11 cellular contexts compared by ENCODE assay signal in genomic region chr13:113495494-113496251, GRCh38. TPM values are rescaled to one million over a fixed set of nuclear protein-coding genes. Genes with fewer than 3 reads are reported as not detected.
DNase-seq lines count a peak whose midpoint lies in the region; TF ChIP-seq lines count a peak whose summit lies in the region.
"Had no signal": no experiment of that assay in that cellular context is flagged by ENCODE, and none has a peak within 500 bp of the region (broad histone marks: within the 10 kb centered on the region; RNA-seq: fewer than 3 reads in every experiment).

No MANE protein-coding gene starts in this region.

- H3K4me3 ChIP-seq in astrocyte of the spinal cord (ENCODE audit: low read depth, low read length) (peak overlapping the region; percentile 6), stomach (peak overlapping the region; percentile 8 to 28 (median 11))
- H3K4me3 ChIP-seq: lung had no signal

- H3K36me3 Mint-ChIP-seq in activated naive CD4-positive, alpha-beta T cell treated with anti-CD3 and anti-CD28 coated beads, Interleukin-2, amount 50 U/mL, for 24 hours, result peaks cover 13% of the 10 kb centered on the region

- H3K9me3 Mint-ChIP-seq in activated naive CD4-positive, alpha-beta T cell treated with anti-CD3 and anti-CD28 coated beads, Interleukin-2, amount 50 U/mL, for 24 hours, result no peaks in the 10 kb centered on the region

- WGBS in stomach, 5 donors, result 48 to 73% (median 55%) methylated on average over 26 of the region's 26 CpGs

- intact Hi-C loops in stomach (cut with DNase I; ENCODE audit: low total_unique reads), result no loop called here

- peak overlapping the region; percentile 82 for H3K27ac Mint-ChIP-seq in activated naive CD4-positive, alpha-beta T cell treated with anti-CD3 and anti-CD28 coated beads, Interleukin-2, amount 50 U/mL, for 24 hours

- H3K9me3 ChIP-seq in stomach, result no peaks in the 10 kb centered on the region

- H3K4me1 Mint-ChIP-seq in activated naive CD4-positive, alpha-beta T cell treated with anti-CD3 and anti-CD28 coated beads, Interleukin-2, amount 50 U/mL, for 24 hours, result peaks cover 50% of the 10 kb centered on the region

- peaks cover 30 to 57% (median 55%) of the 10 kb centered on the region in 4 donors for H3K36me3 ChIP-seq in stomach

- no peak for TF ChIP-seq CTCF in astrocyte of the spinal cord (IDR thresholded peaks at IDR 0.05; ENCODE audit: low read depth, low read length)
- no peak for TF ChIP-seq CTCF in stomach (IDR thresholded peaks at IDR 0.05)

- no peaks in the 10 kb centered on the region for H3K27me3 Mint-ChIP-seq in activated naive CD4-positive, alpha-beta T cell treated with anti-CD3 and anti-CD28 coated beads, Interleukin-2, amount 50 U/mL, for 24 hours

- peak overlapping the region; percentile 36 for H3K4me3 Mint-ChIP-seq in activated naive CD4-positive, alpha-beta T cell treated with anti-CD3 and anti-CD28 coated beads, Interleukin-2, amount 50 U/mL, for 24 hours

- DNase-seq in activated naive CD4-positive, alpha-beta T cell treated with Interleukin-2 at 50 U/mL for 16 hours, result no peak
- DNase-seq in astrocyte of the spinal cord (ENCODE audit: low read depth, low spot score) (peak; percentile 19), islet precursor cell (peak; percentile 76), stomach (no peak), HuH-7.5 (ENCODE audit: low spot score) (no peak), RPMI8226 (no peak), NCI-H1930 (lab: John Stamatoyannopoulos, UW) (no peak)
- DNase-seq: effector memory CD4-positive, alpha-beta T cell; stimulated activated CD4-positive, alpha-beta T cell treated with anti-CD3 and anti-CD28 coated beads, Interleukin-2, amount 100 ng/mL, for 48 hours had no signal

- no peaks in the 10 kb centered on the region for H3K27me3 ChIP-seq in stomach

- TF ChIP-seq EP300 in stomach (IDR thresholded peaks at IDR 0.05), result no peak

- TF ChIP-seq POLR2A in stomach (IDR thresholded peaks at IDR 0.05), result no peak

- peak overlapping the region in 2 of 5 donors; percentile 18 to 47 for H3K27ac ChIP-seq in stomach

- in situ Hi-C loops in astrocyte of the spinal cord (cut with HindIII; ENCODE audit: low sequenced_read_pairs), result no loop called here

- peaks cover 35 to 68% (median 56%) of the 10 kb centered on the region in 4 donors for H3K4me1 ChIP-seq in stomach

RNA-seq across cellular contexts. Expression of gene DCUN1D2, which starts 5.2 kb away (rescaled TPM):
- 10 to 100 TPM; 13.9 to 43.0 (median 31.5) TPM for total RNA-seq in stomach
- 1 to 10 TPM; 7.3 to 8.1 (median 7.5) TPM for polyA plus RNA-seq in stomach

RNA-seq across cellular contexts. Expression of gene ADPRHL1, which starts 42.4 kb away (rescaled TPM):
- total RNA-seq in stomach, result 1 to 10 TPM; 1.7 to 6.7 (median 2.4) TPM
- polyA plus RNA-seq in stomach, result 1 to 10 TPM; 2.2 to 5.5 (median 4.1) TPM

Comparison
In these comparisons a context has a peak if more than half of its experiments do, and no peak if none do; other contexts are left out.
1. DNase-seq: peak in astrocyte of the spinal cord (single experiment) and islet precursor cell (single experiment); none in activated naive CD4-positive, alpha-beta T cell treated with Interleukin-2 at 50 U/mL for 16 hours (single experiment), stomach (single experiment), HuH-7.5 (single experiment), RPMI8226 (single experiment) and NCI-H1930 (0 of 2).